Comparison of ENCODE assay signal across 2 cellular contexts in the genomic region with DNA sequence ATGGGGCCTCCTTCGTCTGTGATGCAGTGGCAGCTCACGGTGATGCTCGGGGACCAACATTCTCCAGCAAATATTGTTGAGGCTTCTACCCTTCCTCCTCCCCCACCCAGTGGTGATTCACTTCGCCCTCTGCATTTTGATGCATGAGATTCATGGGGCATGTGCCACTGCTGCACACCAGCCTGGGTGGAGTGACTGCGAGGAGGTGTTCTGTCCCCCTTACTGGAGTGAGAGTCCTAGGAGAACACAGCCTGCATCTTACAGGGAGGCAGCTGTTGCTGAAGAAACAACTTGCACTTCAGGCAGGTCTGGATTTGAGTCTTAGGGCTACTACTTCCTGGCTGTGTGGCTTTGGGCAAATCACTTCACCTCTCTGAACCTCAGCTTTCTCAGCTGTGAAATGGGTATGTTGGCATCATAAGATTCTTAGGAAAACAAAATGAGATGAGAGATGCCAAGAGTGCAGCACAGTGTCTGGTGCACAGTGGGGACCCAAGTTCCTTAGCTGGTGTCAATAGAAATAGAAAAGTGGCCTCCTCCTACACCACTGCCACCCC.
TF ChIP-seq lines count a peak whose summit lies in the region.

No MANE protein-coding gene starts in this region.

TF ChIP-seq in HEK293, 187 proteins besides CTCF, POLR2A, EP300 and RAD21:
- TF ChIP-seq ZNF768 (tag by site-specific recombination; IDR thresholded peaks at IDR 0.05) (peak; percentile 51; the same call in 1 of the 2 replicates), ZNF580 (tag by site-specific recombination; IDR thresholded peaks at IDR 0.05) (peak; percentile 57; the same call in 1 of the 2 replicates), ZNF529 (tag by site-specific recombination; IDR thresholded peaks at IDR 0.05; ENCODE audit: insufficient replicate concordance) (no peak), PRDM1 (tag by site-specific recombination; IDR thresholded peaks at IDR 0.05) (no peak), ZNF621 (tag by site-specific recombination; IDR thresholded peaks at IDR 0.05) (no peak)
TF ChIP-seq in HEK293: peak in this region for 2.

TF ChIP-seq in H1, 55 proteins besides CTCF, POLR2A, EP300 and RAD21:
- peak; percentile 12; the same call in 1 of the 2 replicates for TF ChIP-seq KDM1A (IDR thresholded peaks at IDR 0.05; ENCODE audit: borderline replicate concordance, low read length)
- no peak for TF ChIP-seq SP2 (IDR thresholded peaks at IDR 0.05; ENCODE audit: low read length)
